ENCODE assay signal across 23 cellular contexts in genomic region chr4:32334759-32335158, GRCh38.
"Had no signal": no experiment of that assay in that cellular context is flagged by ENCODE, and none has a peak within 500 bp of the region (broad histone marks: within the 10 kb centered on the region; RNA-seq: fewer than 3 reads in every experiment).

No MANE protein-coding gene starts in this region.

- ATAC-seq: effector memory CD8-positive, alpha-beta T cell; foreskin keratinocyte; gastroesophageal sphincter; heart left ventricle; left lung; left ventricle myocardium superior; lower lobe of right lung; naive thymus-derived CD4-positive, alpha-beta T cell had no signal

- H3K79me2 ChIP-seq: hepatocyte had no signal

- FAIRE-seq: colon, endometrium, frontal cortex, kidney had no signal

- H3K36me3 ChIP-seq: esophagus muscularis mucosa, gastroesophageal sphincter, heart left ventricle, left lung, lower lobe of right lung had no signal

- DNase-seq: cortex of kidney; effector CD8-positive, alpha-beta T cell; effector memory CD8-positive, alpha-beta T cell; endodermal cell; foreskin keratinocyte; heart left ventricle; hypothalamus; immature natural killer cell; islet precursor cell; kidney; kidney glomerular epithelial cell; left lung; left ventricle myocardium superior; lower lobe of right lung; mesenchymal stem cell; naive thymus-derived CD4-positive, alpha-beta T cell had no signal

- H2AFZ ChIP-seq: hepatocyte had no signal

- H3K4me2 ChIP-seq: hepatocyte had no signal

- H3K27me3 ChIP-seq: esophagus muscularis mucosa, foreskin keratinocyte, gastroesophageal sphincter, heart left ventricle, hepatocyte, left lung had no signal

- H3K4me3 ChIP-seq: esophagus muscularis mucosa, gastroesophageal sphincter, heart left ventricle, hepatocyte, left lung, lower lobe of right lung had no signal

- H3K9me3 ChIP-seq: esophagus muscularis mucosa, gastroesophageal sphincter, heart left ventricle, left lung, lower lobe of right lung had no signal

- H3K27ac ChIP-seq: epithelial cell of prostate, esophagus muscularis mucosa, foreskin keratinocyte, gastroesophageal sphincter, heart left ventricle, hepatocyte, left lung, lower lobe of right lung had no signal

- H3K4me1 ChIP-seq: esophagus muscularis mucosa, foreskin keratinocyte, gastroesophageal sphincter, heart left ventricle, left lung, lower lobe of right lung had no signal
